Comparison of ENCODE assay signal across 24 cellular contexts in genomic region chr6:125312478-125312877, GRCh38. TPM values are rescaled to one million over a fixed set of nuclear protein-coding genes. Genes with fewer than 3 reads are reported as not detected.
DNase-seq lines count a peak whose midpoint lies in the region; ATAC-seq, FAIRE-seq and TF ChIP-seq lines count a peak whose summit lies in the region.
"Had no signal": no experiment of that assay in that cellular context is flagged by ENCODE, and none has a peak within 500 bp of the region (broad histone marks: within the 10 kb centered on the region; RNA-seq: fewer than 3 reads in every experiment).

No MANE protein-coding gene starts in this region.

- peaks cover 0 to 22% (median 16%) of the 10 kb centered on the region in 4 donors for H3K4me1 ChIP-seq in liver (ENCODE audit: control insufficient read depth in 4 of 4, insufficient read depth in 4 of 4, low read length in 3 of 4)
- peaks cover 13% of the 10 kb centered on the region for H3K4me1 ChIP-seq in HepG2 (ENCODE audit: insufficient read depth, low read length)
- H3K4me1 ChIP-seq in tibial artery, result peaks cover 0 to 62% (median 10%) of the 10 kb centered on the region in 4 donors

- TF ChIP-seq RAD21 in liver (IDR thresholded peaks at IDR 0.05) (peak; percentile 49 to 59), HepG2 (CRISPR knock-in tag; IDR thresholded peaks at IDR 0.05) (no peak)

- H3K27me3 ChIP-seq in liver (ENCODE audit: control insufficient read depth in 4 of 4, insufficient read depth in 4 of 4, low read length in 3 of 4) (no peaks in the 10 kb centered on the region), HepG2 (ENCODE audit: control insufficient read depth in 1 of 2, insufficient read depth in 2 of 2, low read length in 2 of 2) (peaks cover 0 to 16% of the 10 kb centered on the region in 2 experiments; a peak in 1 of 5 replicates), tibial artery (no peaks in the 10 kb centered on the region)

- no peak for FAIRE-seq in HepG2 (lab: Jason Lieb, UNC)
- FAIRE-seq: G401.6, GM19239 had no signal

- H3K79me2 ChIP-seq in HepG2 (ENCODE audit: insufficient read depth, low read length), result no peaks in the 10 kb centered on the region

- H2AFZ ChIP-seq in HepG2 (ENCODE audit: low read length), result no peak overlapping the region
- H2AFZ ChIP-seq: PC-9 had no signal

- TF ChIP-seq CTCF in liver (IDR thresholded peaks at IDR 0.05; ENCODE audit: low read depth, low read length, missing input control) (no peak), HepG2 (CRISPR knock-in tag; IDR thresholded peaks at IDR 0.05) (no peak), tibial artery (IDR thresholded peaks at IDR 0.05) (no peak)

- H3K36me3 ChIP-seq in liver (ENCODE audit: control insufficient read depth in 4 of 4, insufficient read depth in 3 of 4, low read depth in 1 of 4, low read length in 3 of 4) (no peaks in the 10 kb centered on the region), HepG2 (replicated peaks in 1 of 2; ENCODE audit: control insufficient read depth in 1 of 2, insufficient read depth in 2 of 2, low read length in 2 of 2) (no peaks in the 10 kb centered on the region), tibial artery (peaks cover 0 to 4% (median 0%) of the 10 kb centered on the region in 3 donors)

- DNase-seq in HepG2 (ENCODE audit: low spot score) (no peak), NCI-H2196 treated with DMSO at 0.1 percent for 48 hours (lab: John Stamatoyannopoulos, UW; ENCODE audit: unreplicated experiment) (peak; percentile 17), left lobe of liver (ENCODE audit: low spot score) (peak; percentile 83), tibial artery (no peak), DMS114 treated with DMSO at 0.1 percent for 48 hours (lab: John Stamatoyannopoulos, UW; ENCODE audit: unreplicated experiment) (no peak)
- DNase-seq: Caco-2; CD4-positive, CD25-positive, alpha-beta regulatory T cell; DMS153; Karpas-422; MM.1S; NCI-H1092; NCI-H1436 treated with DMSO at 0.1 percent for 48 hours; NCI-H1930; NCI-H2171; NCI-H446 treated with DMSO at 0.1 percent for 48 hours; NCI-H69; PC-9; T-helper 1 cell had no signal

- H3K4me2 ChIP-seq in HepG2 (ENCODE audit: low read depth, low read length), result no peak overlapping the region
- H3K4me2 ChIP-seq: PC-9 had no signal

- H3K27ac ChIP-seq in liver (ENCODE audit: low read depth in 1 of 2, low read length in 2 of 2) (peak overlapping the region; percentile 40 to 64), HepG2 (ENCODE audit: extremely low read length, insufficient read depth, low read length) (no peak overlapping the region), tibial artery (peak overlapping the region; percentile 29 to 72)
- H3K27ac ChIP-seq: PC-9, RWPE1 had no signal

- TF ChIP-seq EP300 in HepG2 (IDR thresholded peaks at IDR 0.05; ENCODE audit: low read depth in 2 of 2, low read length in 2 of 2) (no peak), HepG2 (CRISPR knock-in tag; IDR thresholded peaks at IDR 0.05; ENCODE audit: borderline replicate concordance) (no peak)

- POLR2A ChIA-PET in HepG2 (lab: Yijun Ruan, JAX), result no interaction called here

- intact Hi-C loops in HepG2 (cut with micrococcal nuclease; ENCODE audit: unreplicated experiment), result loop anchor here (5.0 kb wide), 2 partner anchors 440 to 1810 kb away; no protein-coding TSS in a partner anchor
- intact Hi-C loops in tibial artery (cut with DNase I; ENCODE audit: low total_unique reads), result no loop called here

- H3K4me3 ChIP-seq in liver (ENCODE audit: low read depth in 1 of 3, low read length in 3 of 3), result no peak overlapping the region
- no peak overlapping the region for H3K4me3 ChIP-seq in HepG2 (replicated peaks in 1 of 3; ENCODE audit: insufficient read depth in 1 of 3, low read depth in 2 of 3, low read length in 3 of 3)
- no peak overlapping the region for H3K4me3 ChIP-seq in tibial artery
- H3K4me3 ChIP-seq: PC-9 had no signal

- H4K20me1 ChIP-seq in HepG2 (ENCODE audit: insufficient read depth, low read length), result no peaks in the 10 kb centered on the region

- no TSS peak for BruUV-seq in HepG2 (replicated peaks; lab: Mats Ljungman, UMichigan)

- H3K9me3 ChIP-seq in liver (ENCODE audit: control insufficient read depth in 4 of 4, low read length in 3 of 4), result no peaks in the 10 kb centered on the region
- no peaks in the 10 kb centered on the region for H3K9me3 ChIP-seq in HepG2 (ENCODE audit: low read length)
- H3K9me3 ChIP-seq in tibial artery, result no peaks in the 10 kb centered on the region
- H3K9me3 ChIP-seq: Caco-2 had no signal

- H3K9ac ChIP-seq in liver (ENCODE audit: low read depth in 1 of 2, low read length in 2 of 2) (no peak overlapping the region), HepG2 (ENCODE audit: insufficient read depth, low read depth, low read length) (no peak overlapping the region)

- 34% methylated on average over 2 of the region's 2 CpGs for WGBS in liver
- WGBS in HepG2 (ENCODE audit: low lambda C conversion rate), result 3% methylated on average over 2 of the region's 2 CpGs

- TF ChIP-seq POLR2A in HepG2 (IDR thresholded peaks at IDR 0.05; ENCODE audit: insufficient read depth in 1 of 2, low read depth in 2 of 2, low read length in 2 of 2), result no peak

- ATAC-seq in HepG2 (no peak), left lobe of liver (peak; percentile 88), HG03139 (IDR thresholded peaks at IDR 0.05; ENCODE audit: unreplicated experiment) (no peak), GM18498 (IDR thresholded peaks at IDR 0.05; ENCODE audit: unreplicated experiment) (no peak)

- CTCF ChIA-PET in HepG2 (lab: Yijun Ruan, JAX; ENCODE audit: low intra/inter-chr PET ratio, low total read pairs), result interaction anchor here (1.0 to 4.9 kb wide), 2 partner anchors 441 to 456 kb away, joined by 3 to 57 read pairs; no protein-coding TSS in a partner anchor

- in situ Hi-C loops in HepG2 (cut with HindIII; ENCODE audit: extremely low pct_ligation_motif_present, low pct_unique_long_range_greater_than_20kb), result loop anchor here (5.0 to 25.0 kb wide), 2 partner anchors 440 to 1800 kb away; partner anchors contain the start of gene RSPO3

TF ChIP-seq in liver, 16 proteins besides CTCF, POLR2A, EP300 and RAD21 (continues in another document):
- TF ChIP-seq FOXA2 (IDR thresholded peaks at IDR 0.05) (peak; percentile 71), MAX (IDR thresholded peaks at IDR 0.05) (peak; percentile 51), NR2F2 (IDR thresholded peaks at IDR 0.05) (peak; percentile 84), FOXA1 (IDR thresholded peaks at IDR 0.05) (peak; percentile 74), HNF4G (IDR thresholded peaks at IDR 0.05) (peak; percentile 25), SP1 (IDR thresholded peaks at IDR 0.05) (peak; percentile 89), JUND (IDR thresholded peaks at IDR 0.05) (peak in 1 of 2 donors; percentile 69), GABPA (IDR thresholded peaks at IDR 0.05 in 1 of 2, conservative IDR thresholded peaks at IDR 0.05 in 1 of 2) (no peak), EGR1 (IDR thresholded peaks at IDR 0.05; ENCODE audit: low read depth in 2 of 2) (peak in 1 of 2 donors; percentile 53)

TF ChIP-seq in HepG2, 621 proteins besides CTCF, POLR2A, EP300 and RAD21:
- TF ChIP-seq ZFP91 (CRISPR knock-in tag; IDR thresholded peaks at IDR 0.05; ENCODE audit: borderline replicate concordance) (no peak), CREB3 (CRISPR knock-in tag; IDR thresholded peaks at IDR 0.05) (no peak), NR2F2 (IDR thresholded peaks at IDR 0.05; ENCODE audit: borderline replicate concordance, low read depth) (no peak)

RNA-seq across cellular contexts. Expression of gene HDDC2, which starts 10.7 kb away (rescaled TPM):
- total RNA-seq in liver, result 10 to 100 TPM in 1 of 2 donors, 1 to 10 TPM in 1; 8.8 to 21.0 TPM
- polyA plus RNA-seq in liver, result 10 to 100 TPM in 1 of 2 donors, 1 to 10 TPM in 1; 9.6 to 14.0 TPM
- total RNA-seq in HepG2 (2016; rRNA removed; fragmentation: Illumina TruSeq; extraction: Trizol), result 78.7 and 90.7 TPM in 2 replicates
- 88.3 and 123 TPM in 2 replicates for total RNA-seq in HepG2 (2016; cell fraction: cytosol; rRNA removed; fragmentation: Illumina TruSeq; extraction: Trizol; ENCODE audit: low read depth)
- total RNA-seq in HepG2 (2016; cell fraction: insoluble cytoplasmic fraction; rRNA removed; fragmentation: Illumina TruSeq; extraction: Trizol), result 78.6 and 90.1 TPM in 2 replicates
- 109 and 116 TPM in 2 replicates for total RNA-seq in HepG2 (2016; cell fraction: membrane; rRNA removed; fragmentation: Illumina TruSeq; extraction: Trizol)
- total RNA-seq in HepG2 (2016; cell fraction: nucleus; rRNA removed; fragmentation: Illumina TruSeq; extraction: Trizol), result 36.7 and 41.9 TPM in 2 replicates
- 67.3 and 76.7 TPM in 2 replicates for polyA plus RNA-seq in HepG2 (2011; rRNA removed)
- 67.0 and 70.1 TPM in 2 replicates for polyA plus RNA-seq in HepG2 (2011; cell fraction: cytosol; rRNA removed)
- polyA plus RNA-seq in HepG2 (2011; cell fraction: nucleus; rRNA removed), result 28.7 and 34.1 TPM in 2 replicates
- 43.8 and 65.4 TPM in 2 replicates for polyA plus RNA-seq in HepG2 (2012)
- polyA plus RNA-seq in HepG2 (2016; cell fraction: cytosol; fragmentation: Illumina TruSeq; extraction: Trizol; ENCODE audit: low read depth), result 157 and 182 TPM in 2 replicates
- 117 and 122 TPM in 2 replicates for polyA plus RNA-seq in HepG2 (2016; cell fraction: insoluble cytoplasmic fraction; fragmentation: Illumina TruSeq; extraction: Trizol; ENCODE audit: low read depth)
- 128 and 148 TPM in 2 replicates for polyA plus RNA-seq in HepG2 (2016; cell fraction: membrane; fragmentation: Illumina TruSeq; extraction: Trizol; ENCODE audit: low read depth)
- 66.5 and 70.9 TPM in 2 replicates for polyA plus RNA-seq in HepG2 (2016; cell fraction: nucleus; fragmentation: Illumina TruSeq; extraction: Trizol; ENCODE audit: insufficient read depth, low read depth)
- 17.2 and 19.5 TPM in 2 replicates for polyA minus RNA-seq in HepG2 (2011; rRNA and poly(A)+ RNA removed; ENCODE audit: low replicate concordance)
- 16.6 and 17.1 TPM in 2 replicates for polyA minus RNA-seq in HepG2 (2011; cell fraction: cytosol; rRNA and poly(A)+ RNA removed)
- 43.1 and 51.2 TPM in 2 replicates for polyA minus RNA-seq in HepG2 (2011; cell fraction: nucleus; rRNA and poly(A)+ RNA removed)
- 7.7 TPM for total RNA-seq in left lobe of liver

Comparison
In these comparisons a context has a peak if more than half of its experiments do, and no peak if none do; other contexts are left out.
1. DNase-seq: peak in NCI-H2196 treated with DMSO at 0.1 percent for 48 hours (single experiment) and left lobe of liver (single experiment); none in HepG2 (single experiment), tibial artery (0 of 2) and DMS114 treated with DMSO at 0.1 percent for 48 hours (single experiment).